ENCODE assay signal across 18 cellular contexts in genomic region chr6:128803911-128804310, GRCh38.
DNase-seq lines count a peak whose midpoint lies in the region; TF ChIP-seq lines count a peak whose summit lies in the region.
"Had no signal": no experiment of that assay in that cellular context is flagged by ENCODE, and none has a peak within 500 bp of the region (broad histone marks: within the 10 kb centered on the region; RNA-seq: fewer than 3 reads in every experiment).

No MANE protein-coding gene starts in this region.

- peak; percentile 18 for DNase-seq in MCF 10A (ENCODE audit: unreplicated experiment)
- no peak for DNase-seq in mammary epithelial cell
- peak; percentile 41 for DNase-seq in adipocyte (ENCODE audit: low read depth)
- peak; percentile 5 for DNase-seq in glomerular endothelial cell (ENCODE audit: extremely low read depth, low read depth, low spot score)
- DNase-seq in mesothelial cell of epicardium (ENCODE audit: low spot score in 2 of 2, unreplicated experiment in 2 of 2), result no peak
- no peak for DNase-seq in BE2C
- DNase-seq in H4 (ENCODE audit: low spot score), result no peak
- no peak for DNase-seq in putamen (ENCODE audit: low spot score)
- DNase-seq: ACHN; activated B cell treated with CpG ODN at 0.5 μM for 24 hours; activated CD8-positive, alpha-beta memory T cell treated with anti-CD3 and anti-CD28 coated beads, Interleukin-2, amount 50 U/mL, for 4 hours; Calu3; left lung; NCI-H2171 had no signal

- H3K9me3 Mint-ChIP-seq in MCF 10A (ENCODE audit: unreplicated experiment), result peaks cover 8% of the 10 kb centered on the region
- H3K9me3 Mint-ChIP-seq in mesothelial cell of epicardium, result peaks cover 32% of the 10 kb centered on the region
- H3K9me3 Mint-ChIP-seq: activated B cell treated with CpG ODN at 0.5 μM for 24 hours; activated naive CD4-positive, alpha-beta T cell treated with anti-CD3 and anti-CD28 coated beads, Interleukin-2, amount 50 U/mL, for 24 hours; central memory CD8-positive, alpha-beta T cell; neural progenitor cell had no signal

- H3K4me1 Mint-ChIP-seq in MCF 10A (ENCODE audit: insufficient read depth, unreplicated experiment) (no peaks in the 10 kb centered on the region), mesothelial cell of epicardium (peaks cover 4% of the 10 kb centered on the region)
- H3K4me1 Mint-ChIP-seq: activated B cell treated with CpG ODN at 0.5 μM for 24 hours; activated naive CD4-positive, alpha-beta T cell treated with anti-CD3 and anti-CD28 coated beads, Interleukin-2, amount 50 U/mL, for 24 hours; central memory CD8-positive, alpha-beta T cell; neural progenitor cell had no signal

- H3K4me3 ChIP-seq in mammary epithelial cell (replicated peaks in 1 of 3; ENCODE audit: insufficient read depth in 1 of 3, low read depth in 2 of 3, low read length in 3 of 3) (no peak overlapping the region), adipocyte (ENCODE audit: low read length) (no peak overlapping the region), BE2C (ENCODE audit: low read depth, low read length) (no peak overlapping the region)
- H3K4me3 ChIP-seq: left lung, neural progenitor cell, skin epidermis had no signal

- no peak for TF ChIP-seq CTCF in MCF 10A (IDR thresholded peaks at IDR 0.05; ENCODE audit: unreplicated experiment)
- TF ChIP-seq CTCF in mammary epithelial cell (conservative IDR thresholded peaks at IDR 0.05 in 1 of 2, IDR thresholded peaks at IDR 0.05 in 1 of 2; ENCODE audit: extremely low read depth in 1 of 2, insufficient read depth in 1 of 2, low read depth in 1 of 2, low read length in 2 of 2), result no peak
- TF ChIP-seq CTCF in mesothelial cell of epicardium (IDR thresholded peaks at IDR 0.05; ENCODE audit: unreplicated experiment), result no peak
- TF ChIP-seq CTCF in BE2C (IDR thresholded peaks at IDR 0.05; ENCODE audit: low read depth, low read length), result no peak

- H3K36me3 Mint-ChIP-seq in MCF 10A (ENCODE audit: insufficient read depth, unreplicated experiment) (no peaks in the 10 kb centered on the region), mesothelial cell of epicardium (no peaks in the 10 kb centered on the region)
- H3K36me3 Mint-ChIP-seq: activated naive CD4-positive, alpha-beta T cell treated with anti-CD3 and anti-CD28 coated beads, Interleukin-2, amount 50 U/mL, for 24 hours; neural progenitor cell had no signal

- H3K4me1 ChIP-seq in mammary epithelial cell (ENCODE audit: insufficient read depth, low read length), result no peaks in the 10 kb centered on the region
- H3K4me1 ChIP-seq in adipocyte (ENCODE audit: control insufficient read depth, insufficient read depth, low read length), result peaks cover 4% of the 10 kb centered on the region
- no peaks in the 10 kb centered on the region for H3K4me1 ChIP-seq in BE2C
- H3K4me1 ChIP-seq: left lung, neural progenitor cell had no signal

- in situ Hi-C loops in mammary epithelial cell (cut with MboI; ENCODE audit: low sequenced_read_pairs in 2 of 2), result loop anchor here in 1 of 2 donors (25.0 kb wide), 1 partner anchor 458 kb away; no protein-coding TSS in a partner anchor

- H3K27me3 Mint-ChIP-seq in MCF 10A (ENCODE audit: insufficient read depth, unreplicated experiment) (peaks cover 45% of the 10 kb centered on the region), mesothelial cell of epicardium (ENCODE audit: low read depth) (no peaks in the 10 kb centered on the region)
- H3K27me3 Mint-ChIP-seq: activated B cell treated with CpG ODN at 0.5 μM for 24 hours; central memory CD8-positive, alpha-beta T cell had no signal

- CTCF ChIA-PET in MCF 10A (lab: Yijun Ruan, JAX) (interaction anchor here (0.6 to 6.1 kb wide), 3 partner anchors 89 to 993 kb away, joined by 3 to 52 read pairs (median 3); no protein-coding TSS in a partner anchor), mammary epithelial cell (lab: Charles Lee; ENCODE audit: low non-redundant PET) (no interaction called here)

- H3K27me3 ChIP-seq in mammary epithelial cell (ENCODE audit: insufficient read depth, low read length) (no peaks in the 10 kb centered on the region), adipocyte (replicated peaks; ENCODE audit: control insufficient read depth, insufficient read depth, low read length) (no peaks in the 10 kb centered on the region), BE2C (no peaks in the 10 kb centered on the region; the same call in 1 of the 2 replicates)
- H3K27me3 ChIP-seq: left lung, neural progenitor cell had no signal

- H3K27ac Mint-ChIP-seq in MCF 10A (ENCODE audit: low read depth, unreplicated experiment) (no peak overlapping the region), mesothelial cell of epicardium (no peak overlapping the region)
- H3K27ac Mint-ChIP-seq: activated B cell treated with CpG ODN at 0.5 μM for 24 hours; activated naive CD4-positive, alpha-beta T cell treated with anti-CD3 and anti-CD28 coated beads, Interleukin-2, amount 50 U/mL, for 24 hours; neural progenitor cell had no signal

- H3K27ac ChIP-seq in mammary epithelial cell (ENCODE audit: insufficient read depth, low read depth, low read length), result no peak overlapping the region
- H3K27ac ChIP-seq: left lung, neural progenitor cell, skin epidermis had no signal

- no peaks in the 10 kb centered on the region for H4K20me1 ChIP-seq in mammary epithelial cell (ENCODE audit: insufficient read depth, low read length)

- no peak overlapping the region for H2AFZ ChIP-seq in mammary epithelial cell (ENCODE audit: low read depth, low read length)
- H2AFZ ChIP-seq: neural progenitor cell had no signal

- H3K9me3 ChIP-seq in mammary epithelial cell (replicated peaks; ENCODE audit: insufficient read depth, low read length) (no peaks in the 10 kb centered on the region), adipocyte (ENCODE audit: control insufficient read depth, low read length) (peaks cover 5% of the 10 kb centered on the region), BE2C (no peaks in the 10 kb centered on the region)

- dilution Hi-C loops in mammary epithelial cell (cut with HindIII; ENCODE audit: low sequenced_read_pairs), result no loop called here

- H3K4me2 ChIP-seq in mammary epithelial cell (ENCODE audit: insufficient read depth, low read depth, low read length), result no peak overlapping the region
- H3K4me2 ChIP-seq: neural progenitor cell had no signal

- intact Hi-C loops in MCF 10A (cut with micrococcal nuclease), result no loop called here
- intact Hi-C loops in mammary epithelial cell (cut with micrococcal nuclease), result no loop called here

- H3K9ac ChIP-seq in mammary epithelial cell (ENCODE audit: insufficient read depth, low read length), result no peak overlapping the region
- no peak overlapping the region for H3K9ac ChIP-seq in adipocyte (ENCODE audit: low read length)
- H3K9ac ChIP-seq: neural progenitor cell had no signal

- BruUV-seq in MCF 10A (replicated peaks; lab: Mats Ljungman, UMichigan) (no TSS peak), mammary epithelial cell (replicated peaks; lab: Mats Ljungman, UMichigan) (no TSS peak)

- H3K4me3 Mint-ChIP-seq in MCF 10A (ENCODE audit: unreplicated experiment) (no peak overlapping the region), mesothelial cell of epicardium (no peak overlapping the region)
- H3K4me3 Mint-ChIP-seq: activated B cell treated with CpG ODN at 0.5 μM for 24 hours; activated naive CD4-positive, alpha-beta T cell treated with anti-CD3 and anti-CD28 coated beads, Interleukin-2, amount 50 U/mL, for 24 hours; central memory CD8-positive, alpha-beta T cell; neural progenitor cell had no signal

- H3K79me2 ChIP-seq in mammary epithelial cell (ENCODE audit: insufficient read depth, low read length), result no peaks in the 10 kb centered on the region

- POLR2A ChIA-PET in MCF 10A (lab: Yijun Ruan, JAX), result no interaction called here

- H3K36me3 ChIP-seq in mammary epithelial cell (ENCODE audit: insufficient read depth, low read length) (no peaks in the 10 kb centered on the region), adipocyte (ENCODE audit: control insufficient read depth, insufficient read depth, low read length, severe bottlenecking) (no peaks in the 10 kb centered on the region), BE2C (no peaks in the 10 kb centered on the region)
- H3K36me3 ChIP-seq: left lung, neural progenitor cell had no signal

- WGBS in mammary epithelial cell (ENCODE audit: low coverage, missing lambda C conversion rate), result 96% methylated on average over 3 of the region's 3 CpGs

Comparison
In these comparisons a context has a peak if more than half of its experiments do, and no peak if none do; other contexts are left out.
1. DNase-seq: peak in MCF 10A (single experiment), adipocyte (single experiment) and glomerular endothelial cell (single experiment); none in mammary epithelial cell (single experiment), mesothelial cell of epicardium (0 of 2), BE2C (single experiment), H4 (single experiment) and putamen (single experiment).